9 cellular contexts compared by ENCODE assay signal in genomic region chr1:210446479-210446878, GRCh38.
DNase-seq lines count a peak whose midpoint lies in the region; ATAC-seq lines count a peak whose summit lies in the region.
"Had no signal": no experiment of that assay in that cellular context is flagged by ENCODE, and none has a peak within 500 bp of the region (broad histone marks: within the 10 kb centered on the region; RNA-seq: fewer than 3 reads in every experiment).

No MANE protein-coding gene starts in this region.

- no peak overlapping the region for H2BK120ac ChIP-seq in mesendoderm (ENCODE audit: low read depth, low read length)

- H3K79me1 ChIP-seq in mesendoderm (ENCODE audit: low read length) = no peaks in the 10 kb centered on the region

- H3K27ac ChIP-seq in mesendoderm (ENCODE audit: low read depth, low read length) = no peak overlapping the region
- H3K27ac ChIP-seq: parathyroid adenoma had no signal

- H3K4ac ChIP-seq in mesendoderm (ENCODE audit: low read depth, low read length) = no peak overlapping the region

- H3K18ac ChIP-seq in mesendoderm (ENCODE audit: low read length) = no peak overlapping the region

- H3K27ac Mint-ChIP-seq in activated naive CD4-positive, alpha-beta T cell treated with anti-CD3 and anti-CD28 coated beads, Interleukin-2, amount 10 ng/mL, durations not matched to agents 7 days and 5 days = peak overlapping the region; percentile 80

- H3K36me3 ChIP-seq in mesendoderm (ENCODE audit: control insufficient read depth, insufficient read depth, low read length) = no peaks in the 10 kb centered on the region

- DNase-seq in activated gamma-delta T cell treated with Interleukin-2 at 50 U/mL for 16 hours (peak; percentile 73), activated gamma-delta T cell (lab: John Stamatoyannopoulos, UW) (no peak), SIG-M5 (lab: John Stamatoyannopoulos, UW) (peak; percentile 20), sciatic nerve (ENCODE audit: low spot score) (no peak), mesendoderm (no peak), AML-193 (lab: John Stamatoyannopoulos, UW) (no peak)
- DNase-seq in activated naive CD4-positive, alpha-beta T cell treated with anti-CD3 and anti-CD28 coated beads, Interleukin-2, amount 10 ng/mL, durations not matched to agents 7 days and 5 days = peak; percentile 83
- DNase-seq in stimulated activated CD4-positive, alpha-beta T cell treated with anti-CD3 and anti-CD28 coated beads, Interleukin-15, amount 100 ng/mL, for 1 hour (ENCODE audit: low read depth in 1 of 2, low spot score in 1 of 2) = peak; percentile 52 to 58

- CTCF ChIA-PET in activated naive CD4-positive, alpha-beta T cell treated with anti-CD3 and anti-CD28 coated beads, Interleukin-2, amount 10 ng/mL, durations not matched to agents 7 days and 5 days (lab: Charles Lee) = interaction anchor here (0.9 to 3.7 kb wide), 16 partner anchors 8 to 1031 kb away, joined by 3 to 43 read pairs (median 4); partner anchors contain the start of gene KCNH1

- H2AK5ac ChIP-seq in mesendoderm (ENCODE audit: low read length) = no peak overlapping the region

- no peak for ATAC-seq in sciatic nerve

- H4K5ac ChIP-seq in mesendoderm (ENCODE audit: low read length) = no peak overlapping the region

- WGBS in mesendoderm (ENCODE audit: extremely low coverage, insufficient coverage, low lambda C conversion rate) = no CpG with 5 or more reads among the region's 9 CpGs

- intact Hi-C loops in sciatic nerve (cut with DNase I) = no loop called here

- no peak overlapping the region for H3K56ac ChIP-seq in mesendoderm (ENCODE audit: low read length)

- no peak overlapping the region for H3K9ac ChIP-seq in mesendoderm (ENCODE audit: low read length)
- H3K9ac ChIP-seq: parathyroid adenoma had no signal

- H2BK5ac ChIP-seq in mesendoderm (ENCODE audit: low read length) = no peak overlapping the region

- no peak overlapping the region for H3K4me3 ChIP-seq in mesendoderm (ENCODE audit: low read length)

- H3K9me3 Mint-ChIP-seq in activated naive CD4-positive, alpha-beta T cell treated with anti-CD3 and anti-CD28 coated beads, Interleukin-2, amount 10 ng/mL, durations not matched to agents 7 days and 5 days = no peaks in the 10 kb centered on the region

- H3K27me3 ChIP-seq in mesendoderm (ENCODE audit: insufficient read depth, low read length, poor library complexity) = no peaks in the 10 kb centered on the region

- H3K4me1 ChIP-seq in mesendoderm (ENCODE audit: control insufficient read depth, low read depth, low read length) = no peaks in the 10 kb centered on the region
- H3K4me1 ChIP-seq: parathyroid adenoma had no signal

- peaks cover 18% of the 10 kb centered on the region for H3K4me1 Mint-ChIP-seq in activated naive CD4-positive, alpha-beta T cell treated with anti-CD3 and anti-CD28 coated beads, Interleukin-2, amount 10 ng/mL, durations not matched to agents 7 days and 5 days

- no peak overlapping the region for H4K8ac ChIP-seq in mesendoderm (ENCODE audit: low read depth, low read length)

- H2BK15ac ChIP-seq in mesendoderm (replicated peaks; ENCODE audit: low read depth) = no peak overlapping the region

- no peaks in the 10 kb centered on the region for H3K79me2 ChIP-seq in mesendoderm (ENCODE audit: control insufficient read depth, insufficient read depth, low read length)
- H3K79me2 ChIP-seq: parathyroid adenoma had no signal

- no peak overlapping the region for H3K23ac ChIP-seq in mesendoderm (ENCODE audit: low read length)

- H3K4me2 ChIP-seq in mesendoderm (ENCODE audit: low read length) = no peak overlapping the region

- no peaks in the 10 kb centered on the region for H3K36me3 Mint-ChIP-seq in activated naive CD4-positive, alpha-beta T cell treated with anti-CD3 and anti-CD28 coated beads, Interleukin-2, amount 10 ng/mL, durations not matched to agents 7 days and 5 days

- peak overlapping the region; percentile 20 for H3K4me3 Mint-ChIP-seq in activated naive CD4-positive, alpha-beta T cell treated with anti-CD3 and anti-CD28 coated beads, Interleukin-2, amount 10 ng/mL, durations not matched to agents 7 days and 5 days

- peaks cover 9% of the 10 kb centered on the region for H3K27me3 Mint-ChIP-seq in activated naive CD4-positive, alpha-beta T cell treated with anti-CD3 and anti-CD28 coated beads, Interleukin-2, amount 10 ng/mL, durations not matched to agents 7 days and 5 days

Comparison
In these comparisons a context has a peak if more than half of its experiments do, and no peak if none do; other contexts are left out.
1. DNase-seq: peak in activated gamma-delta T cell treated with Interleukin-2 at 50 U/mL for 16 hours (single experiment), SIG-M5 (single experiment), activated naive CD4-positive, alpha-beta T cell treated with anti-CD3 and anti-CD28 coated beads, Interleukin-2, amount 10 ng/mL, durations not matched to agents 7 days and 5 days (single experiment) and stimulated activated CD4-positive, alpha-beta T cell treated with anti-CD3 and anti-CD28 coated beads, Interleukin-15, amount 100 ng/mL, for 1 hour (2 of 2); none in activated gamma-delta T cell (single experiment), sciatic nerve (single experiment), mesendoderm (single experiment) and AML-193 (0 of 2).